17 cellular contexts compared by ENCODE assay signal in genomic region chr10:105742923-105743322, GRCh38.
"Had no signal": no experiment of that assay in that cellular context is flagged by ENCODE, and none has a peak within 500 bp of the region (broad histone marks: within the 10 kb centered on the region; RNA-seq: fewer than 3 reads in every experiment).

No MANE protein-coding gene starts in this region.

- H3K4me1 ChIP-seq: foreskin keratinocyte, left lung, lower lobe of right lung had no signal

- H3K4me3 ChIP-seq: coronary artery, dorsolateral prefrontal cortex, esophagus muscularis mucosa, gastroesophageal sphincter, hepatocyte, left lung, lower lobe of right lung, mucosa of descending colon had no signal

- H3K36me3 ChIP-seq: esophagus muscularis mucosa, gastroesophageal sphincter, left lung, lower lobe of right lung had no signal

- H3K27ac ChIP-seq: coronary artery, dorsolateral prefrontal cortex, esophagus muscularis mucosa, foreskin keratinocyte, gastroesophageal sphincter, hepatocyte, left lung, lower lobe of right lung had no signal

- ATAC-seq: foreskin keratinocyte, gastroesophageal sphincter had no signal

- DNase-seq: dermis blood vessel endothelial cell; effector CD4-positive, alpha-beta T cell; effector memory CD4-positive, alpha-beta T cell; foreskin keratinocyte; immature natural killer cell; islet precursor cell; kidney; kidney glomerular epithelial cell; left lung; lower lobe of right lung; mesenchymal stem cell had no signal

- H3K9me3 ChIP-seq: esophagus muscularis mucosa, gastroesophageal sphincter, lower lobe of right lung, mucosa of descending colon had no signal

- H3K27me3 ChIP-seq: esophagus muscularis mucosa, foreskin keratinocyte, gastroesophageal sphincter, hepatocyte, left lung had no signal
